ENCODE assay signal across 12 cellular contexts in genomic region chr1:25100151-25100841, GRCh38.
DNase-seq lines count a peak whose midpoint lies in the region; ATAC-seq and TF ChIP-seq lines count a peak whose summit lies in the region.
"Had no signal": no experiment of that assay in that cellular context is flagged by ENCODE, and none has a peak within 500 bp of the region (broad histone marks: within the 10 kb centered on the region; RNA-seq: fewer than 3 reads in every experiment).

No MANE protein-coding gene starts in this region.

- peak; percentile 23 for ATAC-seq in CD4-positive, alpha-beta T cell (ENCODE audit: poor library complexity)
- no peak for ATAC-seq in HG02571 (IDR thresholded peaks at IDR 0.05; ENCODE audit: unreplicated experiment)
- no peak for ATAC-seq in GM19452 (IDR thresholded peaks at IDR 0.05; ENCODE audit: unreplicated experiment)
- ATAC-seq: heart right ventricle had no signal

- H3K27me3 Mint-ChIP-seq in CD4-positive, alpha-beta T cell = no peaks in the 10 kb centered on the region
- peaks cover 12% of the 10 kb centered on the region for H3K27me3 Mint-ChIP-seq in glutamatergic neuron (ENCODE audit: unreplicated experiment)

- no peaks in the 10 kb centered on the region for H3K27me3 ChIP-seq in CD4-positive, alpha-beta T cell (ENCODE audit: control insufficient read depth, insufficient read depth, low read length)
- H3K27me3 ChIP-seq: upper lobe of left lung had no signal

- no peak overlapping the region for H3K27ac Mint-ChIP-seq in CD4-positive, alpha-beta T cell
- H3K27ac Mint-ChIP-seq in glutamatergic neuron (ENCODE audit: unreplicated experiment) = peak overlapping the region; percentile 46

- no peaks in the 10 kb centered on the region for H3K36me3 Mint-ChIP-seq in CD4-positive, alpha-beta T cell (ENCODE audit: low read depth)
- H3K36me3 Mint-ChIP-seq in glutamatergic neuron (ENCODE audit: unreplicated experiment) = peaks cover 5% of the 10 kb centered on the region

- H3K9me3 ChIP-seq in CD4-positive, alpha-beta T cell (ENCODE audit: control insufficient read depth, low read length) = no peaks in the 10 kb centered on the region
- H3K9me3 ChIP-seq: heart right ventricle, upper lobe of left lung had no signal

- H3K27ac ChIP-seq in CD4-positive, alpha-beta T cell (ENCODE audit: low read depth, low read length) = no peak overlapping the region
- H3K27ac ChIP-seq: upper lobe of left lung had no signal

- H3K4me1 Mint-ChIP-seq in CD4-positive, alpha-beta T cell (ENCODE audit: low read depth) = peaks cover 59% of the 10 kb centered on the region
- H3K4me1 Mint-ChIP-seq in glutamatergic neuron (ENCODE audit: low read depth, unreplicated experiment) = peaks cover 47% of the 10 kb centered on the region

- intact Hi-C loops in CD4-positive, alpha-beta T cell (cut with DNase I, micrococcal nuclease) = loop anchor here (2.0 to 5.0 kb wide), 2 partner anchors 63 to 138 kb away; no protein-coding TSS in a partner anchor
- intact Hi-C loops in cardiac septum (cut with DNase I) = loop anchor here (2.0 to 5.0 kb wide), 3 partner anchors 63 to 253 kb away; no protein-coding TSS in a partner anchor

- no peak for DNase-seq in CD4-positive, alpha-beta T cell
- DNase-seq in COR-L47 (lab: John Stamatoyannopoulos, UW) (peak; percentile 13), SW480 (ENCODE audit: low spot score) (peak; percentile 85), glutamatergic neuron (no peak), cardiac septum (ENCODE audit: low spot score) (no peak), ecto neural progenitor cell (ENCODE audit: low spot score) (no peak)
- DNase-seq: activated T-cell treated with anti-CD3 and anti-CD28 coated beads, Interleukin-2, amount 50 U/mL, for 1 hour; central memory CD4-positive, alpha-beta T cell; heart right ventricle; upper lobe of left lung had no signal

- H3K4me3 Mint-ChIP-seq in CD4-positive, alpha-beta T cell = peak overlapping the region; percentile 50
- peak overlapping the region; percentile 63 for H3K4me3 Mint-ChIP-seq in glutamatergic neuron (ENCODE audit: unreplicated experiment)

- POLR2A ChIA-PET in CD4-positive, alpha-beta T cell (lab: Charles Lee) = interaction anchor here (0.7 to 3.5 kb wide), 5 partner anchors 12 to 252 kb away, joined by 3 to 15 read pairs (median 6); partner anchors contain the start of gene RUNX3

- no peak for TF ChIP-seq CTCF in CD4-positive, alpha-beta T cell (IDR thresholded peaks at IDR 0.05)
- no peak for TF ChIP-seq CTCF in glutamatergic neuron (IDR thresholded peaks at IDR 0.05; ENCODE audit: partially characterized antibody, unreplicated experiment)

- CTCF ChIA-PET in CD4-positive, alpha-beta T cell (lab: Charles Lee) = interaction anchor here (0.7 to 2.6 kb wide), 7 partner anchors 64 to 260 kb away, joined by 3 to 10 read pairs (median 3); no protein-coding TSS in a partner anchor

- H3K9me3 Mint-ChIP-seq in CD4-positive, alpha-beta T cell = no peaks in the 10 kb centered on the region
- peaks cover 13% of the 10 kb centered on the region for H3K9me3 Mint-ChIP-seq in glutamatergic neuron (ENCODE audit: unreplicated experiment)

Comparison
In these comparisons a context has a peak if more than half of its experiments do, and no peak if none do; other contexts are left out.
1. DNase-seq: peak in COR-L47 (single experiment) and SW480 (single experiment); none in CD4-positive, alpha-beta T cell (0 of 10), glutamatergic neuron (single experiment), cardiac septum (single experiment) and ecto neural progenitor cell (single experiment).